Comparison of ENCODE assay signal across 1 cellular context in genomic region chr2:150483532-150483931, GRCh38.
TF ChIP-seq lines count a peak whose summit lies in the region.

No MANE protein-coding gene starts in this region.

TF ChIP-seq in A549, 52 proteins besides CTCF, POLR2A, EP300 and RAD21 (continued from another document):
- TF ChIP-seq REST (IDR thresholded peaks at IDR 0.05), result no peak
- no peak for TF ChIP-seq HOXB5 (CRISPR knock-in tag; IDR thresholded peaks at IDR 0.05)
